17 cellular contexts compared by ENCODE assay signal in the genomic region with DNA sequence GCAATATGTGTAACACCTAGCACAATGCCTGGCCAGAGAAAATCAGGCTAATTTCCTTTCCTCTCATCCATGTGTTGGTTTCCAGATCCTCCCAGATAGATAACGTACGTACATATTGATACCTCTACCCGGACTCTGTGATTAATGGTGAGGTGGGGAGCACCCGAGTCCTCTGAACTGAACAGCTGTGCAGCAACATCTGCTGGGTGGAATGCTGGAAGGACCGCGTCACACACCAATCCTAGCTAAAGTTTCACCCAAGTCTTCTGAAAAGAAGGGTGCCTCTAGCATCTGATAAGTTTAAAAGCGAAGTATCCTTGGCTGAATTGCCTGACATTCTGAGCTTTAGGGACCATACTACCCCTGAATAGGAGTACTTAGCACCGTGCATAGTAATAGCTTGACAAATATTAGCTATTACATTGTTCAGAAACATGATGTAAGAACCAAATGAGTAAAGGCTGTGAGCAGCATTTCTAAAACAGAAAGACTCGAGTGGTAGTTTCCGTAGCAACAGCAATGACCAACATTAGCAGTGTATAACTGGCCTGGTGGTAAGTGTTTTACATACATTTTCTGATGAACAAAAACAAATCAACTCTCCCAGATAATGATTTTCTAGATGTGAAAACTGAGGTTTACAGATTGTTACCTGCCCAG.
A peak's percentile ranks its signal among the peaks of the same experiment; 100 is the strongest.
DNase-seq lines count a peak whose midpoint lies in the region; ATAC-seq and TF ChIP-seq lines count a peak whose summit lies in the region.
"Had no signal": no experiment of that assay in that cellular context is flagged by ENCODE, and none has a peak within 500 bp of the region (broad histone marks: within the 10 kb centered on the region; RNA-seq: fewer than 3 reads in every experiment).

No MANE protein-coding gene starts in this region.

- no peak overlapping the region for H3K4me3 Mint-ChIP-seq in activated CD8-positive, alpha-beta T cell treated with anti-CD3 and anti-CD28 coated beads, Interleukin-2, amount 10 ng/mL, durations not matched to agents 7 days and 5 days
- H3K4me3 Mint-ChIP-seq: activated CD4-positive, alpha-beta T cell treated with anti-CD3 and anti-CD28 coated beads, Interleukin-2, amount 10 ng/mL, durations not matched to agents 7 days and 5 days; activated T-helper 17 cell treated with anti-CD3 and anti-CD28 coated beads, Interleukin-2, amount 50 U/mL, for 72 hours; stimulated activated naive CD8-positive, alpha-beta T cell treated with anti-CD3 and anti-CD28 coated beads, Interleukin-15, Interleukin-2, amounts not matched to agents 100 ng/mL and 50 ng/mL, for 24 hours had no signal

- POLR2A ChIA-PET in activated CD8-positive, alpha-beta T cell treated with anti-CD3 and anti-CD28 coated beads, Interleukin-2, amount 10 ng/mL, durations not matched to agents 7 days and 5 days (lab: Charles Lee), result no interaction called here

- TF ChIP-seq CTCF in astrocyte of the spinal cord (IDR thresholded peaks at IDR 0.05; ENCODE audit: low read depth, low read length), result no peak

- CTCF ChIA-PET in activated CD8-positive, alpha-beta T cell treated with anti-CD3 and anti-CD28 coated beads, Interleukin-2, amount 10 ng/mL, durations not matched to agents 7 days and 5 days (lab: Charles Lee), result no interaction called here

- H3K36me3 Mint-ChIP-seq in activated CD8-positive, alpha-beta T cell treated with anti-CD3 and anti-CD28 coated beads, Interleukin-2, amount 10 ng/mL, durations not matched to agents 7 days and 5 days (ENCODE audit: low read depth), result no peaks in the 10 kb centered on the region

- no peaks in the 10 kb centered on the region for H3K27me3 Mint-ChIP-seq in activated CD8-positive, alpha-beta T cell treated with anti-CD3 and anti-CD28 coated beads, Interleukin-2, amount 10 ng/mL, durations not matched to agents 7 days and 5 days (ENCODE audit: low read depth)
- H3K27me3 Mint-ChIP-seq: activated CD4-positive, alpha-beta T cell treated with anti-CD3 and anti-CD28 coated beads, Interleukin-2, amount 10 ng/mL, durations not matched to agents 7 days and 5 days; activated T-helper 17 cell treated with anti-CD3 and anti-CD28 coated beads, Interleukin-2, amount 50 U/mL, for 72 hours had no signal

- H3K27ac Mint-ChIP-seq in activated CD8-positive, alpha-beta T cell treated with anti-CD3 and anti-CD28 coated beads, Interleukin-2, amount 10 ng/mL, durations not matched to agents 7 days and 5 days, result no peak overlapping the region
- H3K27ac Mint-ChIP-seq: activated CD4-positive, alpha-beta T cell treated with anti-CD3 and anti-CD28 coated beads, Interleukin-2, amount 10 ng/mL, durations not matched to agents 7 days and 5 days; activated T-helper 17 cell treated with anti-CD3 and anti-CD28 coated beads, Interleukin-2, amount 50 U/mL, for 72 hours; stimulated activated naive CD8-positive, alpha-beta T cell treated with anti-CD3 and anti-CD28 coated beads, Interleukin-15, Interleukin-2, amounts not matched to agents 100 ng/mL and 50 ng/mL, for 24 hours had no signal

- in situ Hi-C loops in astrocyte of the spinal cord (cut with HindIII; ENCODE audit: low sequenced_read_pairs), result no loop called here

- no peaks in the 10 kb centered on the region for H3K4me1 Mint-ChIP-seq in activated CD8-positive, alpha-beta T cell treated with anti-CD3 and anti-CD28 coated beads, Interleukin-2, amount 10 ng/mL, durations not matched to agents 7 days and 5 days (ENCODE audit: low read depth)
- H3K4me1 Mint-ChIP-seq: activated CD4-positive, alpha-beta T cell treated with anti-CD3 and anti-CD28 coated beads, Interleukin-2, amount 10 ng/mL, durations not matched to agents 7 days and 5 days; activated T-helper 17 cell treated with anti-CD3 and anti-CD28 coated beads, Interleukin-2, amount 50 U/mL, for 72 hours had no signal

- no peaks in the 10 kb centered on the region for H3K9me3 Mint-ChIP-seq in activated CD8-positive, alpha-beta T cell treated with anti-CD3 and anti-CD28 coated beads, Interleukin-2, amount 10 ng/mL, durations not matched to agents 7 days and 5 days (ENCODE audit: insufficient read depth)
- H3K9me3 Mint-ChIP-seq: activated CD4-positive, alpha-beta T cell treated with anti-CD3 and anti-CD28 coated beads, Interleukin-2, amount 10 ng/mL, durations not matched to agents 7 days and 5 days; activated T-helper 17 cell treated with anti-CD3 and anti-CD28 coated beads, Interleukin-2, amount 50 U/mL, for 72 hours; stimulated activated naive CD8-positive, alpha-beta T cell treated with anti-CD3 and anti-CD28 coated beads, Interleukin-15, Interleukin-2, amounts not matched to agents 100 ng/mL and 50 ng/mL, for 24 hours had no signal

- no peak overlapping the region for H3K4me3 ChIP-seq in astrocyte of the spinal cord (ENCODE audit: low read depth, low read length)

- ATAC-seq in GM19455 (IDR thresholded peaks at IDR 0.05; ENCODE audit: unreplicated experiment) (no peak), GM21717 (IDR thresholded peaks at IDR 0.05; ENCODE audit: unreplicated experiment) (no peak)
- ATAC-seq in activated CD8-positive, alpha-beta T cell treated with anti-CD3 and anti-CD28 coated beads, Interleukin-2, amount 10 ng/mL, durations not matched to agents 7 days and 5 days, result no peak
- ATAC-seq: activated T-helper 17 cell treated with anti-CD3 and anti-CD28 coated beads, Interleukin-2, amount 50 U/mL, for 72 hours; HCT116; PC-3 had no signal

- DNase-seq in DMS153 (lab: John Stamatoyannopoulos, UW), result peak; percentile 87
- peak; percentile 81 for DNase-seq in NCI-H1436 (lab: John Stamatoyannopoulos, UW)
- DNase-seq in astrocyte of the spinal cord (ENCODE audit: low read depth, low spot score), result peak; percentile 62
- DNase-seq in left kidney (ENCODE audit: low read depth, low spot score), result peak; percentile 18
- no peak for DNase-seq in activated CD8-positive, alpha-beta T cell treated with anti-CD3 and anti-CD28 coated beads, Interleukin-2, amount 10 ng/mL, durations not matched to agents 7 days and 5 days
- no peak for DNase-seq in SKM-1 (lab: John Stamatoyannopoulos, UW; ENCODE audit: unreplicated experiment)
- DNase-seq: activated CD4-positive, alpha-beta T cell treated with anti-CD3 and anti-CD28 coated beads, Interleukin-2, amount 10 ng/mL, durations not matched to agents 7 days and 5 days; BE2C; GF-D8; PC-3; stimulated activated CD4-positive, alpha-beta T cell treated with anti-CD3 and anti-CD28 coated beads, Interleukin-4, amount 100 ng/mL, for 4 hours; T-helper 1 cell had no signal

Comparison
In these comparisons a context has a peak if more than half of its experiments do, and no peak if none do; other contexts are left out.
1. DNase-seq: peak in DMS153 (single experiment), NCI-H1436 (single experiment), astrocyte of the spinal cord (single experiment) and left kidney (single experiment); none in activated CD8-positive, alpha-beta T cell treated with anti-CD3 and anti-CD28 coated beads, Interleukin-2, amount 10 ng/mL, durations not matched to agents 7 days and 5 days (single experiment) and SKM-1 (single experiment).